8 cellular contexts compared by ENCODE assay signal in genomic region chr22:37747090-37747714, GRCh38. TPM values are rescaled to one million over a fixed set of nuclear protein-coding genes. Genes with fewer than 3 reads are reported as not detected.
DNase-seq lines count a peak whose midpoint lies in the region; ATAC-seq and TF ChIP-seq lines count a peak whose summit lies in the region.

No MANE protein-coding gene starts in this region.

- intact Hi-C loops in lower leg skin (cut with DNase I; ENCODE audit: low total_unique reads): no loop called here

- no peaks in the 10 kb centered on the region for H3K27me3 ChIP-seq in BE2C

- H3K9me3 ChIP-seq in BE2C: no peaks in the 10 kb centered on the region

- TF ChIP-seq CTCF in BE2C (IDR thresholded peaks at IDR 0.05; ENCODE audit: low read depth, low read length) (no peak), cardiac fibroblast (IDR thresholded peaks at IDR 0.05; ENCODE audit: low read depth, low read length) (no peak), lower leg skin (IDR thresholded peaks at IDR 0.05) (no peak)

- DNase-seq in BE2C (no peak), M059J (ENCODE audit: low read depth) (peak; percentile 78), cardiac fibroblast (ENCODE audit: low read depth in 2 of 2) (peak; percentile 54 to 62), lower leg skin (ENCODE audit: low spot score in 2 of 2) (no peak), NCI-H2081 treated with DMSO at 0.1 percent for 48 hours (lab: John Stamatoyannopoulos, UW) (no peak)
- DNase-seq in stimulated activated CD4-positive, alpha-beta T cell treated with anti-CD3 and anti-CD28 coated beads, Interleukin-2, amount 100 ng/mL, for 24 hours: no peak

- TF ChIP-seq POLR2A in lower leg skin (IDR thresholded peaks at IDR 0.05): no peak

- H3K27ac ChIP-seq in urinary bladder (ENCODE audit: low read depth): peak overlapping the region; percentile 98

- H3K4me1 ChIP-seq in BE2C (peaks cover 33% of the 10 kb centered on the region), urinary bladder (ENCODE audit: insufficient read depth) (peaks cover 4% of the 10 kb centered on the region)

- WGBS in lower leg skin, 2 donors: 6 to 9% methylated on average over 7 to 10 of the region's 16 CpGs
- 8% methylated on average over 16 of the region's 16 CpGs for WGBS in urinary bladder

- ATAC-seq in GM18502 (IDR thresholded peaks at IDR 0.05; ENCODE audit: poor library complexity, unreplicated experiment): no peak

- peak overlapping the region; percentile 86 for H3K4me3 ChIP-seq in BE2C (ENCODE audit: low read depth, low read length)
- H3K4me3 ChIP-seq in cardiac fibroblast (replicated peaks in 1 of 2; ENCODE audit: low read depth in 2 of 2, low read length in 2 of 2): peak overlapping the region; percentile 94 to 99
- peak overlapping the region; percentile 98 for H3K4me3 ChIP-seq in lower leg skin (ENCODE audit: low read depth, poor library complexity, severe bottlenecking)
- peak overlapping the region; percentile 87 for H3K4me3 ChIP-seq in urinary bladder (ENCODE audit: low read depth, low read length)

- peaks cover 5% of the 10 kb centered on the region; the same call in 1 of the 2 replicates for H3K36me3 ChIP-seq in BE2C
- H3K36me3 ChIP-seq in urinary bladder (ENCODE audit: insufficient read depth): no peaks in the 10 kb centered on the region

RNA-seq across cellular contexts. Expression of gene TRIOBP, which starts 50.4 kb away (rescaled TPM):
- polyA plus RNA-seq in BE2C (2012; ENCODE audit: insufficient read depth, insufficient read length, low read depth): 25.0 TPM
- total RNA-seq in M059J (2014; rRNA removed; shearing (Covaris generic)): 42.5 and 68.1 TPM in 2 replicates
- 10 to 100 TPM; 45.3 to 86.4 (median 65.1) TPM for total RNA-seq in lower leg skin
- 64.2 TPM for total RNA-seq in urinary bladder
- polyA plus RNA-seq in urinary bladder: 140 TPM

Comparison
In these comparisons a context has a peak if more than half of its experiments do, and no peak if none do; other contexts are left out.
1. DNase-seq: peak in M059J (single experiment) and cardiac fibroblast (2 of 2); none in BE2C (single experiment), lower leg skin (0 of 2), stimulated activated CD4-positive, alpha-beta T cell treated with anti-CD3 and anti-CD28 coated beads, Interleukin-2, amount 100 ng/mL, for 24 hours (0 of 2) and NCI-H2081 treated with DMSO at 0.1 percent for 48 hours (single experiment).
2. Peak in every context shown above with its lines, with median percentiles within 50 percentile points of each other: H3K4me3 ChIP-seq.